Comparison of ENCODE assay signal across 18 cellular contexts in genomic region chr2:144580521-144581153, GRCh38.
DNase-seq lines count a peak whose midpoint lies in the region; ATAC-seq, FAIRE-seq and TF ChIP-seq lines count a peak whose summit lies in the region.
"Had no signal": no experiment of that assay in that cellular context is flagged by ENCODE, and none has a peak within 500 bp of the region (broad histone marks: within the 10 kb centered on the region; RNA-seq: fewer than 3 reads in every experiment).

No MANE protein-coding gene starts in this region.

- H3K27ac Mint-ChIP-seq in neural progenitor cell (peak overlapping the region; percentile 40), MCF 10A (ENCODE audit: low read depth, unreplicated experiment) (no peak overlapping the region)
- H3K27ac Mint-ChIP-seq: mesothelial cell of epicardium; stimulated activated naive CD8-positive, alpha-beta T cell treated with anti-CD3 and anti-CD28 coated beads, Interleukin-15, Interleukin-2, amounts not matched to agents 100 ng/mL and 50 ng/mL, for 24 hours had no signal

- H3F3A ChIP-seq in neural progenitor cell (ENCODE audit: low read depth): peaks cover 27% of the 10 kb centered on the region

- H3K9me3 ChIP-seq in GM12878 (replicated peaks; ENCODE audit: control insufficient read depth, insufficient read depth, low read length) (no peaks in the 10 kb centered on the region), neural progenitor cell (ENCODE audit: low read depth) (no peaks in the 10 kb centered on the region)
- H3K9me3 ChIP-seq: colonic mucosa, esophagus muscularis mucosa, SJSA1 had no signal

- TF ChIP-seq EP300 in GM12878 (IDR thresholded peaks at IDR 0.05; ENCODE audit: borderline replicate concordance in 1 of 2, control insufficient read depth in 1 of 2, low read depth in 2 of 2, low read length in 2 of 2): no peak

- H3K36me3 ChIP-seq in GM12878 (ENCODE audit: control insufficient read depth in 2 of 2, insufficient read depth in 2 of 2, low read length in 1 of 2) (no peaks in the 10 kb centered on the region), neural progenitor cell (no peaks in the 10 kb centered on the region)
- H3K36me3 ChIP-seq: colonic mucosa, esophagus muscularis mucosa, SJSA1 had no signal

- H2AFZ ChIP-seq in GM12878 (ENCODE audit: control insufficient read depth, low read depth, low read length) (no peak overlapping the region), neural progenitor cell (replicated peaks) (no peak overlapping the region)

- H3K4me2 ChIP-seq in GM12878 (ENCODE audit: control insufficient read depth, insufficient read depth) (no peak overlapping the region), neural progenitor cell (peak overlapping the region; percentile 60)

- CTCF ChIA-PET in GM12878 (lab: Yijun Ruan, JAX) (interaction anchor here (1.2 to 2.0 kb wide), 2 partner anchors 9 to 16 kb away, joined by 3 to 6 read pairs; no protein-coding TSS in a partner anchor), MCF 10A (lab: Yijun Ruan, JAX) (interaction anchor here (0.6 to 1.1 kb wide), 7 partner anchors 16 to 1911 kb away, joined by 3 to 5 read pairs (median 3); no protein-coding TSS in a partner anchor)

- WGBS in GM12878 (ENCODE audit: insufficient coverage, insufficient replicate concordance, low lambda C conversion rate, missing lambda C conversion rate): 29% methylated on average over 4 of the region's 4 CpGs

- BruUV-seq in GM12878 (replicated peaks; lab: Mats Ljungman, UMichigan) (no TSS peak), MCF 10A (replicated peaks; lab: Mats Ljungman, UMichigan) (no TSS peak)

- POLR2A ChIA-PET in GM12878 (lab: Charles Lee): no interaction called here
- POLR2A ChIA-PET in MCF 10A (lab: Yijun Ruan, JAX): interaction anchor here (0.6 to 1.7 kb wide), 4 partner anchors 10 to 27 kb away, joined by 3 to 7 read pairs (median 4); no protein-coding TSS in a partner anchor

- H3K9ac ChIP-seq in GM12878 (ENCODE audit: control insufficient read depth, insufficient read depth, low read length): no peak overlapping the region
- H3K9ac ChIP-seq in neural progenitor cell: no peak overlapping the region

- H3K4me3 Mint-ChIP-seq in neural progenitor cell (no peak overlapping the region), MCF 10A (ENCODE audit: unreplicated experiment) (no peak overlapping the region)
- H3K4me3 Mint-ChIP-seq: CD14-positive monocyte; mesothelial cell of epicardium; stimulated activated naive CD8-positive, alpha-beta T cell treated with anti-CD3 and anti-CD28 coated beads, Interleukin-15, Interleukin-2, amounts not matched to agents 100 ng/mL and 50 ng/mL, for 24 hours had no signal

- H3K27me3 ChIP-seq in GM12878 (replicated peaks in 1 of 2; ENCODE audit: control insufficient read depth in 2 of 2, insufficient read depth in 2 of 2, low read length in 1 of 2): peaks cover 2 to 6% of the 10 kb centered on the region in 2 experiments
- no peaks in the 10 kb centered on the region for H3K27me3 ChIP-seq in neural progenitor cell
- H3K27me3 ChIP-seq: colonic mucosa, esophagus muscularis mucosa, SJSA1 had no signal

- no peak for TF ChIP-seq CTCF in GM12878 (IDR thresholded peaks at IDR 0.05 in 2 of 3, conservative IDR thresholded peaks at IDR 0.05 in 1 of 3; ENCODE audit: control insufficient read depth in 2 of 3, extremely low read depth in 1 of 3, insufficient read depth in 1 of 3, low read depth in 3 of 3, low read length in 3 of 3)
- TF ChIP-seq CTCF in neural progenitor cell (IDR thresholded peaks at IDR 0.05): no peak
- TF ChIP-seq CTCF in MCF 10A (IDR thresholded peaks at IDR 0.05; ENCODE audit: unreplicated experiment): no peak

- H3K4me3 ChIP-seq in GM12878 (no peak overlapping the region), neural progenitor cell (peak overlapping the region; percentile 6)
- H3K4me3 ChIP-seq: colonic mucosa, esophagus muscularis mucosa, SJSA1 had no signal

- DNase-seq in GF-D8 (lab: John Stamatoyannopoulos, UW) (peak; percentile 71), NCI-H526 (lab: John Stamatoyannopoulos, UW) (peak; percentile 69 to 71), GM12878 (ENCODE audit: low read depth, low spot score) (no peak), neural progenitor cell (ENCODE audit: low spot score) (peak; percentile 79), NCI-H1436 (lab: John Stamatoyannopoulos, UW) (no peak), AG20443 (ENCODE audit: low spot score) (no peak), MCF 10A (ENCODE audit: unreplicated experiment) (no peak)
- DNase-seq: activated gamma-delta T cell, anterior cingulate cortex, colonic mucosa, islet precursor cell, NCI-H2081 treated with DMSO at 0.1 percent for 48 hours had no signal

- H3K79me2 ChIP-seq in GM12878 (ENCODE audit: control insufficient read depth, insufficient read depth, low read length): no peaks in the 10 kb centered on the region
- no peaks in the 10 kb centered on the region for H3K79me2 ChIP-seq in neural progenitor cell (ENCODE audit: low read depth)

- H3K27me3 Mint-ChIP-seq in neural progenitor cell (ENCODE audit: insufficient read depth, low read depth): no peaks in the 10 kb centered on the region
- no peaks in the 10 kb centered on the region for H3K27me3 Mint-ChIP-seq in MCF 10A (ENCODE audit: insufficient read depth, unreplicated experiment)

- H3K36me3 Mint-ChIP-seq in neural progenitor cell: no peaks in the 10 kb centered on the region
- no peaks in the 10 kb centered on the region for H3K36me3 Mint-ChIP-seq in MCF 10A (ENCODE audit: insufficient read depth, unreplicated experiment)
- H3K36me3 Mint-ChIP-seq: mesothelial cell of epicardium had no signal

- ATAC-seq in GM12878: no peak

- no peaks in the 10 kb centered on the region for H4K20me1 ChIP-seq in GM12878 (ENCODE audit: control insufficient read depth, insufficient read depth)
- H4K20me1 ChIP-seq in neural progenitor cell (ENCODE audit: low read depth): no peaks in the 10 kb centered on the region

- H3K4me1 Mint-ChIP-seq in neural progenitor cell (peaks cover 37% of the 10 kb centered on the region), MCF 10A (ENCODE audit: insufficient read depth, unreplicated experiment) (peaks cover 19% of the 10 kb centered on the region)

- H3K9me3 Mint-ChIP-seq in neural progenitor cell: no peaks in the 10 kb centered on the region
- peaks cover 5% of the 10 kb centered on the region for H3K9me3 Mint-ChIP-seq in MCF 10A (ENCODE audit: unreplicated experiment)
- H3K9me3 Mint-ChIP-seq: CD14-positive monocyte; stimulated activated naive CD8-positive, alpha-beta T cell treated with anti-CD3 and anti-CD28 coated beads, Interleukin-15, Interleukin-2, amounts not matched to agents 100 ng/mL and 50 ng/mL, for 24 hours had no signal

- TF ChIP-seq RAD21 in GM12878 (IDR thresholded peaks at IDR 0.05; ENCODE audit: insufficient read depth, low read depth, low read length): no peak

- in situ Hi-C loops in GM12878 (cut with MboI): no loop called here

- no peak overlapping the region for H3K27ac ChIP-seq in GM12878 (ENCODE audit: control insufficient read depth, insufficient read depth)
- H3K27ac ChIP-seq in neural progenitor cell: peak overlapping the region; percentile 43
- H3K27ac ChIP-seq: colonic mucosa, esophagus muscularis mucosa, SJSA1 had no signal

- intact Hi-C loops in GM12878 (cut with micrococcal nuclease; ENCODE audit: unreplicated experiment): no loop called here
- intact Hi-C loops in MCF 10A (cut with micrococcal nuclease): loop anchor here (5.0 kb wide), 1 partner anchor 318 kb away; no protein-coding TSS in a partner anchor

- TF ChIP-seq POLR2A in GM12878 (IDR thresholded peaks at IDR 0.05; ENCODE audit: low read depth, low read length): no peak

- no peak for FAIRE-seq in GM12878 (lab: Jason Lieb, UNC)
- FAIRE-seq: urothelium cell line had no signal

- RAD21 ChIA-PET in GM12878 (lab: Charles Lee; ENCODE audit: unreplicated experiment): interaction anchor here (0.5 kb wide), 1 partner anchor 1172 kb away, joined by 3 read pairs; no protein-coding TSS in a partner anchor

- SMC1A ChIA-PET in GM12878 (lab: Charles Lee; ENCODE audit: uncharacterized antibody, unreplicated experiment): interaction anchor here (0.7 to 1.5 kb wide), 2 partner anchors 111 to 131 kb away, joined by 3 to 4 read pairs; no protein-coding TSS in a partner anchor

- H3K4me1 ChIP-seq in GM12878 (ENCODE audit: control insufficient read depth, insufficient read depth, low read length) (no peaks in the 10 kb centered on the region), neural progenitor cell (peaks cover 47% of the 10 kb centered on the region)
- H3K4me1 ChIP-seq: colonic mucosa, SJSA1 had no signal

TF ChIP-seq in GM12878, 131 proteins besides CTCF, POLR2A, EP300 and RAD21:
- peak; percentile 67 to 69; a peak in 3 of 4 replicates for TF ChIP-seq SRF (IDR thresholded peaks at IDR 0.05; ENCODE audit: low read depth in 2 of 2, low read length in 2 of 2)
- no peak for TF ChIP-seq SMARCA5 (IDR thresholded peaks at IDR 0.05)

Comparison
In these comparisons a context has a peak if more than half of its experiments do, and no peak if none do; other contexts are left out.
1. DNase-seq: peak in GF-D8 (single experiment), NCI-H526 (2 of 2) and neural progenitor cell (single experiment); none in GM12878 (single experiment), NCI-H1436 (single experiment), AG20443 (single experiment) and MCF 10A (single experiment).